ENCODE assay signal across 11 cellular contexts in genomic region chr14:55131782-55132181, GRCh38. TPM values are rescaled to one million over a fixed set of nuclear protein-coding genes. Genes with fewer than 3 reads are reported as not detected.
DNase-seq lines count a peak whose midpoint lies in the region; ATAC-seq and TF ChIP-seq lines count a peak whose summit lies in the region.
"Had no signal": no experiment of that assay in that cellular context is flagged by ENCODE, and none has a peak within 500 bp of the region (broad histone marks: within the 10 kb centered on the region; RNA-seq: fewer than 3 reads in every experiment).

No MANE protein-coding gene starts in this region.

- H3K4me3 ChIP-seq in PC-3 (ENCODE audit: low read length) (peak overlapping the region; percentile 73; the same call in 1 of the 2 replicates), esophagus squamous epithelium (peak overlapping the region in 3 of 4 donors; percentile 89 to 93 (median 90)), Karpas-422 (ENCODE audit: low read length) (no peak overlapping the region)

- WGBS in esophagus squamous epithelium, 2 donors, result 46 to 63% methylated on average over 4 of the region's 4 CpGs

- TF ChIP-seq POLR2A in esophagus squamous epithelium (IDR thresholded peaks at IDR 0.05), result no peak

- DNase-seq in EL, result peak; percentile 27
- peak; percentile 33 for DNase-seq in PC-3
- no peak for DNase-seq in esophagus squamous epithelium (lab: John Stamatoyannopoulos, UW)
- peak; percentile 42 for DNase-seq in renal cortical epithelial cell (ENCODE audit: low read depth)
- DNase-seq in DMS114 treated with DMSO at 0.1 percent for 48 hours (lab: John Stamatoyannopoulos, UW; ENCODE audit: unreplicated experiment), result no peak
- DNase-seq in effector CD4-positive, alpha-beta T cell, result no peak
- no peak for DNase-seq in Karpas-422
- no peak for DNase-seq in effector CD8-positive, alpha-beta T cell (lab: John Stamatoyannopoulos, UW)
- DNase-seq: activated CD8-positive, alpha-beta memory T cell treated with anti-CD3 and anti-CD28 coated beads for 24 hours; NCI-H1048; pancreas had no signal

- no peak overlapping the region for H2AFZ ChIP-seq in PC-3 (ENCODE audit: low read length)
- no peak overlapping the region for H2AFZ ChIP-seq in Karpas-422 (ENCODE audit: low read length)

- H3K36me3 ChIP-seq in PC-3 (ENCODE audit: low read depth, low read length) (peaks cover 23% of the 10 kb centered on the region), esophagus squamous epithelium (peaks cover 0 to 43% (median 0%) of the 10 kb centered on the region in 3 donors), Karpas-422 (ENCODE audit: insufficient read depth, low read length) (no peaks in the 10 kb centered on the region)
- H3K36me3 ChIP-seq: pancreas had no signal

- H3K79me2 ChIP-seq in PC-3 (ENCODE audit: low read length) (peaks cover 73% of the 10 kb centered on the region), Karpas-422 (ENCODE audit: low read length) (no peaks in the 10 kb centered on the region)

- TF ChIP-seq CTCF in PC-3 (conservative IDR thresholded peaks at IDR 0.05; ENCODE audit: low read depth, low read length), result 0 out of 2 replicates have a peak, but pooled peaks have one; percentile 33
- peak in 2 of 6 experiments; percentile 6 to 20 for TF ChIP-seq CTCF in esophagus squamous epithelium (IDR thresholded peaks at IDR 0.05)

- H3K27me3 ChIP-seq in PC-3 (ENCODE audit: low read length) (no peaks in the 10 kb centered on the region), esophagus squamous epithelium (no peaks in the 10 kb centered on the region), Karpas-422 (ENCODE audit: low read length) (no peaks in the 10 kb centered on the region)
- H3K27me3 ChIP-seq: pancreas had no signal

- H3K9me3 ChIP-seq in PC-3 (ENCODE audit: low read length) (no peaks in the 10 kb centered on the region), esophagus squamous epithelium (no peaks in the 10 kb centered on the region), Karpas-422 (ENCODE audit: low read length) (no peaks in the 10 kb centered on the region)
- H3K9me3 ChIP-seq: pancreas had no signal

- intact Hi-C loops in PC-3 (cut with micrococcal nuclease), result loop anchor here (2.0 kb wide), 2 partner anchors 29 to 59 kb away; partner anchors contain the start of gene DLGAP5
- intact Hi-C loops in esophagus squamous epithelium (cut with DNase I), result loop anchor here (5.0 kb wide), 1 partner anchor 39 kb away; no protein-coding TSS in a partner anchor

- H3K4me2 ChIP-seq in PC-3 (ENCODE audit: low read length), result peak overlapping the region; percentile 83
- H3K4me2 ChIP-seq in Karpas-422 (ENCODE audit: low read depth, low read length, poor library complexity, severe bottlenecking), result no peak overlapping the region

- ATAC-seq in PC-3, result no peak
- ATAC-seq: pancreas had no signal

- CTCF ChIA-PET in PC-3 (lab: Charles Lee), result interaction anchor here (0.6 to 0.8 kb wide), 4 partner anchors 29 to 59 kb away, joined by 4 to 15 read pairs (median 6); no protein-coding TSS in a partner anchor

- peaks cover 10% of the 10 kb centered on the region for H3F3A ChIP-seq in PC-3 (ENCODE audit: low read length, unreplicated experiment)

- no peak overlapping the region for H3K9ac ChIP-seq in PC-3 (ENCODE audit: low read length)
- no peak overlapping the region for H3K9ac ChIP-seq in Karpas-422 (ENCODE audit: low read length)

- H4K20me1 ChIP-seq in PC-3 (ENCODE audit: low read length), result peaks cover 57% of the 10 kb centered on the region
- H4K20me1 ChIP-seq in Karpas-422 (ENCODE audit: insufficient read depth, low read depth, low read length), result no peaks in the 10 kb centered on the region; the same call in 1 of the 2 replicates

- H3K9me2 ChIP-seq in PC-3 (replicated peaks; ENCODE audit: low read length) (no peaks in the 10 kb centered on the region), Karpas-422 (replicated peaks; ENCODE audit: insufficient read depth, low read length) (no peaks in the 10 kb centered on the region)

- H3K4me1 ChIP-seq in PC-3 (ENCODE audit: insufficient read depth, low read length) (peaks cover 38% of the 10 kb centered on the region), esophagus squamous epithelium (peaks cover 10 to 90% (median 62%) of the 10 kb centered on the region in 3 donors), Karpas-422 (ENCODE audit: low read length) (peaks cover 9% of the 10 kb centered on the region)

- H3K27ac ChIP-seq in PC-3 (ENCODE audit: low read length) (no peak overlapping the region), esophagus squamous epithelium (peak overlapping the region; percentile 62 to 99 (median 98)), Karpas-422 (ENCODE audit: low read length) (no peak overlapping the region)
- H3K27ac ChIP-seq: pancreas had no signal

- POLR2A ChIA-PET in PC-3 (lab: Charles Lee; ENCODE audit: unreplicated experiment), result interaction anchor here (0.6 to 1.1 kb wide), 2 partner anchors 29 to 37 kb away, joined by 5 read pairs; no protein-coding TSS in a partner anchor

- no TSS peak for BruUV-seq in PC-3 (replicated peaks; lab: Mats Ljungman, UMichigan)

RNA-seq across cellular contexts. Expression of gene LGALS3, which starts 2.7 kb away (rescaled TPM):
- total RNA-seq in PC-3 (2014; rRNA removed) (317 and 333 TPM in 2 replicates), esophagus squamous epithelium (100 to 1,000 TPM; 234 to 565 (median 415) TPM), renal cortical epithelial cell (114 and 178 TPM in 2 replicates)
- total RNA-seq in Karpas-422 (2014; rRNA removed; shearing (Covaris generic); ENCODE audit: low replicate concordance), result not detected in 2 replicates

RNA-seq across cellular contexts. Expression of gene DLGAP5, which starts 59.6 kb away (rescaled TPM):
- total RNA-seq in PC-3 (2014; rRNA removed) (94.1 and 97.9 TPM in 2 replicates), esophagus squamous epithelium (10 to 100 TPM in 2 of 4 donors, 1 to 10 TPM in 2; 4.6 to 16.8 (median 9.0) TPM), renal cortical epithelial cell (0.94 and 29.0 TPM in 2 replicates)
- total RNA-seq in Karpas-422 (2014; rRNA removed; shearing (Covaris generic); ENCODE audit: low replicate concordance), result 24.0 and 42.4 TPM in 2 replicates

Comparison
In these comparisons a context has a peak if more than half of its experiments do, and no peak if none do; other contexts are left out.
1. DNase-seq: peak in EL (single experiment), PC-3 (single experiment) and renal cortical epithelial cell (single experiment); none in esophagus squamous epithelium (single experiment), DMS114 treated with DMSO at 0.1 percent for 48 hours (single experiment), effector CD4-positive, alpha-beta T cell (single experiment), Karpas-422 (single experiment) and effector CD8-positive, alpha-beta T cell (single experiment).
2. H3K27ac ChIP-seq: peak in esophagus squamous epithelium (4 of 4); none in PC-3 (single experiment) and Karpas-422 (single experiment).
3. RNA of gene LGALS3, which starts 2.7 kb away (total RNA-seq): 234 to 565 TPM in esophagus squamous epithelium, 317 to 333 TPM in PC-3 and 114 to 178 TPM in renal cortical epithelial cell; not detected in Karpas-422; every median in the first group is over 100 times any median in the second.